Comparison of ENCODE assay signal across 1 cellular context in the genomic region with DNA sequence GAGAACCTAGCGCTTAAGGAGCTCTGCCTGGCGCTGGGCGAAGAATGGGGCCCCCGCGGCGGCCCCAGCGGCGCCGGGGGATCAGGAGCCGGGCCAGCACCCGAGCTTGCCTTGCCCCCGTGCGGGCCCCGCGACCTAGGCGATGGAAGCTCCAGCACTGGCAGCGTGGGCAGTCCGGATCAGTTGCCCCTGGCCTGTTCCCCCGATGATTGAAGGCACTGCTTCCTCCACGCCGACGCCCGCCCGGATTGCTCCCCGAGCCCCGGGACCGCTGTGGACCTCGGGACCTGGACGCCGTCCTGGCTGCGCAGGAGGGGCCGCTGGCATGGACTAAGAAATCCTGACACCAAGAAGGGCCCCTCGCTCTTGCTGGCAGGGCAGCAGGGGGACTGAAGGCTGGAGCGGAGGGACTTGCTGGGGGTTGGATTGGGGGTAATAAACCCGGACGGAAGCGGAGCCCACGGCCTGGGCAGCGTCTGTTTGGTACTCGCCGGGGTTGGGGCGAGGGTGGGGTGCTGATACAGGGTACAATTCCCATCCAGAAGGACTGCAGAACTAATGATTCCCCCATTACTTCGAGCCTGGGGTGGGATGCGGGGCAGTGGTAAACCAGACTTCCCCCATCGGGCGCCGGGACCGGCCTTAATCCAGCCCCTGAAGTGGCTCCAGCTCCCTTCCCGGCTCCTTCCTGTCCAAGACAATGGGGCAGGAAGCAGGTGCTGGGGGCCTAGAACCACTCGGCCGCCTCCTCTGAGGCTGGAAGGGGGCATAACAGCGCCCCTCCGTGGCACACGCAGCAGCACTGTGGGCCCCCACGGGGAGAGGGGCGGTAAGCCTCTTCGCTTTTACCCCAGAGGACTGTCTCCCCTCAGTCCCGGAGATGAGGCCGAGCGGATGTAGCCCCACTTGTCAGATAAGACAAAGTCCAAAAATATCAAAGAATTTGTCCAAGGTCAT.
A peak's percentile ranks its signal among the peaks of the same experiment; 100 is the strongest.
TF ChIP-seq lines count a peak whose summit lies in the region.

No MANE protein-coding gene starts in this region.

TF ChIP-seq in HepG2, 621 proteins besides CTCF, POLR2A, EP300 and RAD21 (continues in another document):
- TF ChIP-seq, protein P1, sequence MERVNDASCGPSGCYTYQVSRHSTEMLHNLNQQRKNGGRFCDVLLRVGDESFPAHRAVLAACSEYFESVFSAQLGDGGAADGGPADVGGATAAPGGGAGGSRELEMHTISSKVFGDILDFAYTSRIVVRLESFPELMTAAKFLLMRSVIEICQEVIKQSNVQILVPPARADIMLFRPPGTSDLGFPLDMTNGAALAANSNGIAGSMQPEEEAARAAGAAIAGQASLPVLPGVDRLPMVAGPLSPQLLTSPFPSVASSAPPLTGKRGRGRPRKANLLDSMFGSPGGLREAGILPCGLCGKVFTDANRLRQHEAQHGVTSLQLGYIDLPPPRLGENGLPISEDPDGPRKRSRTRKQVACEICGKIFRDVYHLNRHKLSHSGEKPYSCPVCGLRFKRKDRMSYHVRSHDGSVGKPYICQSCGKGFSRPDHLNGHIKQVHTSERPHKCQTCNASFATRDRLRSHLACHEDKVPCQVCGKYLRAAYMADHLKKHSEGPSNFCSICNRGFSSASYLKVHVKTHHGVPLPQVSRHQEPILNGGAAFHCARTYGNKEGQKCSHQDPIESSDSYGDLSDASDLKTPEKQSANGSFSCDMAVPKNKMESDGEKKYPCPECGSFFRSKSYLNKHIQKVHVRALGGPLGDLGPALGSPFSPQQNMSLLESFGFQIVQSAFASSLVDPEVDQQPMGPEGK (CRISPR knock-in tag; IDR thresholded peaks at IDR 0.05), result peak; percentile 95
- TF ChIP-seq SKI (IDR thresholded peaks at IDR 0.05; ENCODE audit: partially characterized antibody) (peak; percentile 36), ZNF260 (CRISPR knock-in tag; IDR thresholded peaks at IDR 0.05; ENCODE audit: borderline replicate concordance, low read depth) (no peak), ATF7-NPFF (CRISPR knock-in tag; IDR thresholded peaks at IDR 0.05; ENCODE audit: low read depth) (no peak), ZBTB7B (CRISPR knock-in tag; IDR thresholded peaks at IDR 0.05) (peak; percentile 96), ZNF629 (CRISPR knock-in tag; conservative IDR thresholded peaks at IDR 0.05) (peak; percentile 52; the same call in 1 of the 2 replicates), ZNF501 (CRISPR knock-in tag; IDR thresholded peaks at IDR 0.05) (no peak), ZMYM2 (CRISPR knock-in tag; IDR thresholded peaks at IDR 0.05) (0 out of 2 replicates have a peak, but pooled peaks have one; percentile 38), CBX5 (CRISPR knock-in tag; IDR thresholded peaks at IDR 0.05; ENCODE audit: borderline replicate concordance) (no peak), SSRP1 (CRISPR knock-in tag; IDR thresholded peaks at IDR 0.05) (0 out of 2 replicates have a peak, but pooled peaks have one; percentile 17), ZNF546 (CRISPR knock-in tag; conservative IDR thresholded peaks at IDR 0.05) (no peak), NKX3-1 (CRISPR knock-in tag; IDR thresholded peaks at IDR 0.05) (no peak), ZNF703 (CRISPR knock-in tag; IDR thresholded peaks at IDR 0.05; ENCODE audit: borderline replicate concordance) (0 out of 2 replicates have a peak, but pooled peaks have one; percentile 17), ZNF282 (IDR thresholded peaks at IDR 0.05; ENCODE audit: partially characterized antibody) (no peak), ELF4 (CRISPR knock-in tag; IDR thresholded peaks at IDR 0.05; ENCODE audit: borderline replicate concordance) (no peak), SNAI1 (CRISPR knock-in tag; IDR thresholded peaks at IDR 0.05; ENCODE audit: borderline replicate concordance) (no peak), MTA1 (CRISPR knock-in tag; IDR thresholded peaks at IDR 0.05; ENCODE audit: borderline replicate concordance) (no peak), ZSCAN25 (CRISPR knock-in tag; IDR thresholded peaks at IDR 0.05) (no peak), ZNF446 (CRISPR knock-in tag; IDR thresholded peaks at IDR 0.05) (no peak), ZNF44 (CRISPR knock-in tag; IDR thresholded peaks at IDR 0.05) (no peak), NFIB (CRISPR knock-in tag; IDR thresholded peaks at IDR 0.05; ENCODE audit: borderline replicate concordance) (no peak), ARNTL (CRISPR knock-in tag; IDR thresholded peaks at IDR 0.05) (0 out of 2 replicates have a peak, but pooled peaks have one; percentile 42), KLF16 (CRISPR knock-in tag; IDR thresholded peaks at IDR 0.05) (peak in 1 of 2 experiments; percentile 52; a peak in 1 of 4 replicates), ZSCAN12 (CRISPR knock-in tag; IDR thresholded peaks at IDR 0.05) (no peak), ZNF3 (CRISPR knock-in tag; IDR thresholded peaks at IDR 0.05) (no peak), MIER3 (CRISPR knock-in tag; IDR thresholded peaks at IDR 0.05; ENCODE audit: borderline replicate concordance) (no peak), ZNF776 (CRISPR knock-in tag; IDR thresholded peaks at IDR 0.05) (no peak), LCORL (IDR thresholded peaks at IDR 0.05) (no peak), LCORL (CRISPR knock-in tag; IDR thresholded peaks at IDR 0.05) (no peak), JUNB (CRISPR knock-in tag; IDR thresholded peaks at IDR 0.05; ENCODE audit: borderline replicate concordance) (no peak), HNF4G (IDR thresholded peaks at IDR 0.05; ENCODE audit: borderline replicate concordance, low read depth, low read length) (peak; percentile 51; the same call in 1 of the 2 replicates), HNF4G (CRISPR knock-in tag; IDR thresholded peaks at IDR 0.05; ENCODE audit: borderline replicate concordance, low read depth) (no peak), ZBTB20 (CRISPR knock-in tag; IDR thresholded peaks at IDR 0.05; ENCODE audit: borderline replicate concordance, low read depth) (0 out of 2 replicates have a peak, but pooled peaks have one; percentile 24)
- TF ChIP-seq, protein P2, sequence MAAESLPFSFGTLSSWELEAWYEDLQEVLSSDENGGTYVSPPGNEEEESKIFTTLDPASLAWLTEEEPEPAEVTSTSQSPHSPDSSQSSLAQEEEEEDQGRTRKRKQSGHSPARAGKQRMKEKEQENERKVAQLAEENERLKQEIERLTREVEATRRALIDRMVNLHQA (CRISPR knock-in tag; IDR thresholded peaks at IDR 0.05), result no peak
- TF ChIP-seq, protein P3, sequence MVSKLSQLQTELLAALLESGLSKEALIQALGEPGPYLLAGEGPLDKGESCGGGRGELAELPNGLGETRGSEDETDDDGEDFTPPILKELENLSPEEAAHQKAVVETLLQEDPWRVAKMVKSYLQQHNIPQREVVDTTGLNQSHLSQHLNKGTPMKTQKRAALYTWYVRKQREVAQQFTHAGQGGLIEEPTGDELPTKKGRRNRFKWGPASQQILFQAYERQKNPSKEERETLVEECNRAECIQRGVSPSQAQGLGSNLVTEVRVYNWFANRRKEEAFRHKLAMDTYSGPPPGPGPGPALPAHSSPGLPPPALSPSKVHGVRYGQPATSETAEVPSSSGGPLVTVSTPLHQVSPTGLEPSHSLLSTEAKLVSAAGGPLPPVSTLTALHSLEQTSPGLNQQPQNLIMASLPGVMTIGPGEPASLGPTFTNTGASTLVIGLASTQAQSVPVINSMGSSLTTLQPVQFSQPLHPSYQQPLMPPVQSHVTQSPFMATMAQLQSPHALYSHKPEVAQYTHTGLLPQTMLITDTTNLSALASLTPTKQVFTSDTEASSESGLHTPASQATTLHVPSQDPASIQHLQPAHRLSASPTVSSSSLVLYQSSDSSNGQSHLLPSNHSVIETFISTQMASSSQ (IDR thresholded peaks at IDR 0.05; ENCODE audit: low read depth), result no peak
- TF ChIP-seq, protein P3 (CRISPR knock-in tag; IDR thresholded peaks at IDR 0.05; ENCODE audit: borderline replicate concordance), result no peak
- TF ChIP-seq, protein P4, sequence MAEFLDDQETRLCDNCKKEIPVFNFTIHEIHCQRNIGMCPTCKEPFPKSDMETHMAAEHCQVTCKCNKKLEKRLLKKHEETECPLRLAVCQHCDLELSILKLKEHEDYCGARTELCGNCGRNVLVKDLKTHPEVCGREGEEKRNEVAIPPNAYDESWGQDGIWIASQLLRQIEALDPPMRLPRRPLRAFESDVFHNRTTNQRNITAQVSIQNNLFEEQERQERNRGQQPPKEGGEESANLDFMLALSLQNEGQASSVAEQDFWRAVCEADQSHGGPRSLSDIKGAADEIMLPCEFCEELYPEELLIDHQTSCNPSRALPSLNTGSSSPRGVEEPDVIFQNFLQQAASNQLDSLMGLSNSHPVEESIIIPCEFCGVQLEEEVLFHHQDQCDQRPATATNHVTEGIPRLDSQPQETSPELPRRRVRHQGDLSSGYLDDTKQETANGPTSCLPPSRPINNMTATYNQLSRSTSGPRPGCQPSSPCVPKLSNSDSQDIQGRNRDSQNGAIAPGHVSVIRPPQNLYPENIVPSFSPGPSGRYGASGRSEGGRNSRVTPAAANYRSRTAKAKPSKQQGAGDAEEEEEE (CRISPR knock-in tag; IDR thresholded peaks at IDR 0.05; ENCODE audit: borderline replicate concordance), result no peak
- TF ChIP-seq, protein P5, sequence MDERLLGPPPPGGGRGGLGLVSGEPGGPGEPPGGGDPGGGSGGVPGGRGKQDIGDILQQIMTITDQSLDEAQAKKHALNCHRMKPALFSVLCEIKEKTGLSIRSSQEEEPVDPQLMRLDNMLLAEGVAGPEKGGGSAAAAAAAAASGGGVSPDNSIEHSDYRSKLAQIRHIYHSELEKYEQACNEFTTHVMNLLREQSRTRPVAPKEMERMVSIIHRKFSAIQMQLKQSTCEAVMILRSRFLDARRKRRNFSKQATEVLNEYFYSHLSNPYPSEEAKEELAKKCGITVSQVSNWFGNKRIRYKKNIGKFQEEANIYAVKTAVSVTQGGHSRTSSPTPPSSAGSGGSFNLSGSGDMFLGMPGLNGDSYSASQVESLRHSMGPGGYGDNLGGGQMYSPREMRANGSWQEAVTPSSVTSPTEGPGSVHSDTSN (CRISPR knock-in tag; IDR thresholded peaks at IDR 0.05), result no peak
- TF ChIP-seq, protein P6, sequence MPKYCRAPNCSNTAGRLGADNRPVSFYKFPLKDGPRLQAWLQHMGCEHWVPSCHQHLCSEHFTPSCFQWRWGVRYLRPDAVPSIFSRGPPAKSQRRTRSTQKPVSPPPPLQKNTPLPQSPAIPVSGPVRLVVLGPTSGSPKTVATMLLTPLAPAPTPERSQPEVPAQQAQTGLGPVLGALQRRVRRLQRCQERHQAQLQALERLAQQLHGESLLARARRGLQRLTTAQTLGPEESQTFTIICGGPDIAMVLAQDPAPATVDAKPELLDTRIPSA (CRISPR knock-in tag; IDR thresholded peaks at IDR 0.05; ENCODE audit: borderline replicate concordance), result peak; percentile 82
- TF ChIP-seq, protein P7, sequence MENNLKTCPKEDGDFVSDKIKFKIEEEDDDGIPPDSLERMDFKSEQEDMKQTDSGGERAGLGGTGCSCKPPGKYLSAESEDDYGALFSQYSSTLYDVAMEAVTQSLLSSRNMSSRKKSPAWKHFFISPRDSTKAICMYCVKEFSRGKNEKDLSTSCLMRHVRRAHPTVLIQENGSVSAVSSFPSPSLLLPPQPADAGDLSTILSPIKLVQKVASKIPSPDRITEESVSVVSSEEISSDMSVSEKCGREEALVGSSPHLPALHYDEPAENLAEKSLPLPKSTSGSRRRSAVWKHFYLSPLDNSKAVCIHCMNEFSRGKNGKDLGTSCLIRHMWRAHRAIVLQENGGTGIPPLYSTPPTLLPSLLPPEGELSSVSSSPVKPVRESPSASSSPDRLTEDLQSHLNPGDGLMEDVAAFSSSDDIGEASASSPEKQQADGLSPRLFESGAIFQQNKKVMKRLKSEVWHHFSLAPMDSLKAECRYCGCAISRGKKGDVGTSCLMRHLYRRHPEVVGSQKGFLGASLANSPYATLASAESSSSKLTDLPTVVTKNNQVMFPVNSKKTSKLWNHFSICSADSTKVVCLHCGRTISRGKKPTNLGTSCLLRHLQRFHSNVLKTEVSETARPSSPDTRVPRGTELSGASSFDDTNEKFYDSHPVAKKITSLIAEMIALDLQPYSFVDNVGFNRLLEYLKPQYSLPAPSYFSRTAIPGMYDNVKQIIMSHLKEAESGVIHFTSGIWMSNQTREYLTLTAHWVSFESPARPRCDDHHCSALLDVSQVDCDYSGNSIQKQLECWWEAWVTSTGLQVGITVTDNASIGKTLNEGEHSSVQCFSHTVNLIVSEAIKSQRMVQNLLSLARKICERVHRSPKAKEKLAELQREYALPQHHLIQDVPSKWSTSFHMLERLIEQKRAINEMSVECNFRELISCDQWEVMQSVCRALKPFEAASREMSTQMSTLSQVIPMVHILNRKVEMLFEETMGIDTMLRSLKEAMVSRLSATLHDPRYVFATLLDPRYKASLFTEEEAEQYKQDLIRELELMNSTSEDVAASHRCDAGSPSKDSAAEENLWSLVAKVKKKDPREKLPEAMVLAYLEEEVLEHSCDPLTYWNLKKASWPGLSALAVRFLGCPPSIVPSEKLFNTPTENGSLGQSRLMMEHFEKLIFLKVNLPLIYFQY (CRISPR knock-in tag; IDR thresholded peaks at IDR 0.05; ENCODE audit: borderline replicate concordance), result 0 out of 2 replicates have a peak, but pooled peaks have one; percentile 19
- TF ChIP-seq, protein P8, sequence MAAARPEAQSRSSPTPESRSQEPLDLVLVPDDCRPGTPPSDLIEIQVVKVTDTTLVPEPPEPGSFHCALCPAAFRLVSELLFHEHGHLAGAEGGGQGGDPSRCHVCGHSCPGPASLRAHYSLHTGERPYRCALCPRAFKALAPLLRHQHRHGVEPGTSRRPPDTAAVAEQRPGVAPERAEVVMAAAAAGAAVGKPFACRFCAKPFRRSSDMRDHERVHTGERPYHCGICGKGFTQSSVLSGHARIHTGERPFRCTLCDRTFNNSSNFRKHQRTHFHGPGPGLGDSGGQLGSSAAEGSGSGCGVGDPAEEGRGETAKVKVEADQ (CRISPR knock-in tag; IDR thresholded peaks at IDR 0.05; ENCODE audit: borderline replicate concordance), result no peak
